In genomic region chr20:62066339-62066982, GRCh38 we compare ENCODE assay signal across 8 cellular contexts. TPM values are rescaled to one million over a fixed set of nuclear protein-coding genes. Genes with fewer than 3 reads are reported as not detected.
DNase-seq lines count a peak whose midpoint lies in the region; ATAC-seq and TF ChIP-seq lines count a peak whose summit lies in the region.

No MANE protein-coding gene starts in this region.

- H3K36me3 ChIP-seq in brain microvascular endothelial cell (replicated peaks) (no peaks in the 10 kb centered on the region), skeletal muscle tissue (ENCODE audit: control insufficient read depth in 3 of 3, insufficient read depth in 3 of 3, low read length in 3 of 3) (peaks cover 0 to 7% (median 0%) of the 10 kb centered on the region in 3 donors)

- no peak for TF ChIP-seq CTCF in brain microvascular endothelial cell (IDR thresholded peaks at IDR 0.05; ENCODE audit: low read depth, low read length, missing control alignments)

- H3K4me3 ChIP-seq in brain microvascular endothelial cell (ENCODE audit: low read depth, low read length) = peak overlapping the region; percentile 64
- H3K4me3 ChIP-seq in skeletal muscle tissue (ENCODE audit: low read length in 3 of 3) = peak overlapping the region; percentile 72 to 76 (median 74)

- H3K27me3 ChIP-seq in brain microvascular endothelial cell (replicated peaks) (no peaks in the 10 kb centered on the region), skeletal muscle tissue (ENCODE audit: control insufficient read depth in 3 of 3, insufficient read depth in 3 of 3, low read length in 3 of 3) (no peaks in the 10 kb centered on the region)

- peaks cover 36 to 48% (median 39%) of the 10 kb centered on the region in 3 donors for H3K4me1 ChIP-seq in skeletal muscle tissue (ENCODE audit: control insufficient read depth in 3 of 3, insufficient read depth in 3 of 3, low read length in 3 of 3)

- ATAC-seq in GM21576 (IDR thresholded peaks at IDR 0.05; ENCODE audit: unreplicated experiment) (peak; percentile 26), GM19467 (IDR thresholded peaks at IDR 0.05; ENCODE audit: unreplicated experiment) (no peak)

- in situ Hi-C loops in KBM-7 (cut with MboI; ENCODE audit: low pct_unique_long_range_greater_than_20kb, low sequenced_read_pairs) (no loop called here), brain microvascular endothelial cell (cut with HindIII; ENCODE audit: low pct_ligation_motif_present, low sequenced_read_pairs) (no loop called here)

- peak overlapping the region; percentile 62 for H3K27ac ChIP-seq in brain microvascular endothelial cell
- peak overlapping the region; percentile 85 for H3K27ac ChIP-seq in skeletal muscle tissue (ENCODE audit: low read depth, low read length)

- H3K9me3 ChIP-seq in skeletal muscle tissue (ENCODE audit: control insufficient read depth in 3 of 3, low read length in 3 of 3) = no peaks in the 10 kb centered on the region

- peak overlapping the region; percentile 77 to 86 (median 84) for H3K9ac ChIP-seq in skeletal muscle tissue (ENCODE audit: low read depth in 1 of 3, low read length in 3 of 3)

- peak; percentile 65 for DNase-seq in DMS79 (lab: John Stamatoyannopoulos, UW)
- DNase-seq in KBM-7 = peak; percentile 59
- peak; percentile 85 for DNase-seq in SK-N-DZ (ENCODE audit: low spot score)
- no peak for DNase-seq in brain microvascular endothelial cell
- DNase-seq in iPS-NIHi11 (ENCODE audit: low spot score) = peak; percentile 87

RNA-seq across cellular contexts. Expression of gene TAF4, which starts 0.8 kb away (rescaled TPM):
- 10.3 and 18.0 TPM in 2 replicates for polyA plus RNA-seq in SK-N-DZ (2014; cell fraction: cytosol; rRNA removed)
- 15.1 and 21.0 TPM in 2 replicates for polyA plus RNA-seq in SK-N-DZ (2014; cell fraction: nucleus; rRNA removed)
- total RNA-seq in skeletal muscle tissue = 4.2 TPM

RNA-seq across cellular contexts. Expression of gene LSM14B, which starts 55.8 kb away (rescaled TPM):
- 118 and 122 TPM in 2 replicates for polyA plus RNA-seq in SK-N-DZ (2014; cell fraction: cytosol; rRNA removed)
- polyA plus RNA-seq in SK-N-DZ (2014; cell fraction: nucleus; rRNA removed) = 111 and 131 TPM in 2 replicates
- 53.8 TPM for total RNA-seq in skeletal muscle tissue
